19 cellular contexts compared by ENCODE assay signal in genomic region chr10:98980353-98980752, GRCh38.
"Had no signal": no experiment of that assay in that cellular context is flagged by ENCODE, and none has a peak within 500 bp of the region (broad histone marks: within the 10 kb centered on the region; RNA-seq: fewer than 3 reads in every experiment).

No MANE protein-coding gene starts in this region.

- H3K27ac ChIP-seq: breast epithelium, heart right ventricle, left ventricle myocardium inferior, spleen, thoracic aorta, upper lobe of right lung had no signal

- H3K4me3 Mint-ChIP-seq: activated CD4-positive, alpha-beta T cell treated with anti-CD3 and anti-CD28 coated beads, Interleukin-2, amount 10 ng/mL, durations not matched to agents 7 days and 5 days; activated naive CD4-positive, alpha-beta T cell treated with anti-CD3 and anti-CD28 coated beads, Interleukin-2, amount 50 U/mL, for 24 hours; activated T-cell treated with anti-CD3 and anti-CD28 coated beads, Interleukin-2, amount 50 U/mL, for 72 hours; immature natural killer cell; memory B cell; stimulated activated naive B cell treated with anti-CD40 and anti-IgM and Interleukin-4, amounts not matched to agents 10 μg/mL and 1 μg/mL and 100 μg/mL, for 72 hours had no signal

- H3K4me1 ChIP-seq: breast epithelium, heart right ventricle, left ventricle myocardium inferior, spleen, upper lobe of right lung had no signal

- H3K36me3 Mint-ChIP-seq: activated naive CD4-positive, alpha-beta T cell treated with anti-CD3 and anti-CD28 coated beads, Interleukin-2, amount 50 U/mL, for 24 hours; immature natural killer cell; memory B cell; stimulated activated naive B cell treated with anti-CD40 and anti-IgM and Interleukin-4, amounts not matched to agents 10 μg/mL and 1 μg/mL and 100 μg/mL, for 72 hours had no signal

- ATAC-seq: activated T-cell treated with anti-CD3 and anti-CD28 coated beads, Interleukin-2, amount 50 U/mL, for 72 hours; heart right ventricle; stimulated activated naive B cell treated with anti-CD40 and anti-IgM and Interleukin-4, amounts not matched to agents 10 μg/mL and 1 μg/mL and 100 μg/mL, for 72 hours; upper lobe of right lung had no signal

- H3K4me3 ChIP-seq: breast epithelium, heart right ventricle, left ventricle myocardium inferior, spleen, thoracic aorta, upper lobe of right lung had no signal

- DNase-seq: activated CD4-positive, alpha-beta T cell treated with anti-CD3 and anti-CD28 coated beads, Interleukin-2, amount 10 ng/mL, durations not matched to agents 7 days and 5 days; activated CD8-positive, alpha-beta memory T cell treated with anti-CD3 and anti-CD28 coated beads for 24 hours; activated effector memory CD4-positive, alpha-beta T cell treated with anti-CD3 and anti-CD28 coated beads, Interleukin-2, amount 50 U/mL, for 16 hours; activated T-cell treated with anti-CD3 and anti-CD28 coated beads, Interleukin-2, amount 50 U/mL, for 72 hours; cortex of kidney; heart right ventricle; immature natural killer cell; kidney glomerular epithelial cell; left ventricle myocardium inferior; occipital lobe; retina; spleen; stimulated activated CD4-positive, alpha-beta T cell treated with anti-CD3 and anti-CD28 coated beads, Interleukin-4, amount 100 ng/mL, for 4 hours; stimulated activated naive B cell treated with anti-CD40 and anti-IgM and Interleukin-4, amounts not matched to agents 10 μg/mL and 1 μg/mL and 100 μg/mL, for 72 hours; upper lobe of right lung had no signal

- H3K9me3 ChIP-seq: thoracic aorta, upper lobe of right lung had no signal

- H3K27me3 ChIP-seq: breast epithelium, spleen, upper lobe of right lung had no signal

- H3K27me3 Mint-ChIP-seq: activated CD4-positive, alpha-beta T cell treated with anti-CD3 and anti-CD28 coated beads, Interleukin-2, amount 10 ng/mL, durations not matched to agents 7 days and 5 days had no signal

- H3K36me3 ChIP-seq: breast epithelium, heart right ventricle, left ventricle myocardium inferior, spleen, thoracic aorta, upper lobe of right lung had no signal

- H3K27ac Mint-ChIP-seq: activated CD4-positive, alpha-beta T cell treated with anti-CD3 and anti-CD28 coated beads, Interleukin-2, amount 10 ng/mL, durations not matched to agents 7 days and 5 days; activated naive CD4-positive, alpha-beta T cell treated with anti-CD3 and anti-CD28 coated beads, Interleukin-2, amount 50 U/mL, for 24 hours; activated T-cell treated with anti-CD3 and anti-CD28 coated beads, Interleukin-2, amount 50 U/mL, for 72 hours; immature natural killer cell; memory B cell; stimulated activated naive B cell treated with anti-CD40 and anti-IgM and Interleukin-4, amounts not matched to agents 10 μg/mL and 1 μg/mL and 100 μg/mL, for 72 hours had no signal

- H3K9me3 Mint-ChIP-seq: activated CD4-positive, alpha-beta T cell treated with anti-CD3 and anti-CD28 coated beads, Interleukin-2, amount 10 ng/mL, durations not matched to agents 7 days and 5 days had no signal

- H3K4me1 Mint-ChIP-seq: activated CD4-positive, alpha-beta T cell treated with anti-CD3 and anti-CD28 coated beads, Interleukin-2, amount 10 ng/mL, durations not matched to agents 7 days and 5 days; activated naive CD4-positive, alpha-beta T cell treated with anti-CD3 and anti-CD28 coated beads, Interleukin-2, amount 50 U/mL, for 24 hours; immature natural killer cell; memory B cell; stimulated activated naive B cell treated with anti-CD40 and anti-IgM and Interleukin-4, amounts not matched to agents 10 μg/mL and 1 μg/mL and 100 μg/mL, for 72 hours had no signal
